Comparison of ENCODE assay signal across 1 cellular context in genomic region chr10:60203993-60204618, GRCh38.
TF ChIP-seq lines count a peak whose summit lies in the region.

No MANE protein-coding gene starts in this region.

TF ChIP-seq in HCT116, 20 proteins besides CTCF, POLR2A, EP300 and RAD21 (continued from another document):
- no peak for TF ChIP-seq REST (IDR thresholded peaks at IDR 0.05; ENCODE audit: low read depth)
TF ChIP-seq in HCT116: peak in this region for 0.
